In genomic region chr16:13112639-13113038, GRCh38 we compare ENCODE assay signal across 21 cellular contexts.
"Had no signal": no experiment of that assay in that cellular context is flagged by ENCODE, and none has a peak within 500 bp of the region (broad histone marks: within the 10 kb centered on the region; RNA-seq: fewer than 3 reads in every experiment).

No MANE protein-coding gene starts in this region.

- H3K27ac Mint-ChIP-seq: activated B cell treated with CpG ODN at 0.5 μM for 24 hours; activated CD8-positive, alpha-beta T cell treated with anti-CD3 and anti-CD28 coated beads for 36 hours; activated naive CD4-positive, alpha-beta T cell treated with anti-CD3 and anti-CD28 coated beads, Interleukin-2, amount 10 ng/mL, durations not matched to agents 7 days and 5 days; activated naive CD8-positive, alpha-beta T cell treated with anti-CD3 and anti-CD28 coated beads, Interleukin-2, amount 50 U/mL, for 24 hours; activated T-cell treated with anti-CD3 and anti-CD28 coated beads, Interleukin-2, amount 50 U/mL, for 24 hours; naive B cell; T-cell had no signal

- DNase-seq: activated B cell treated with CpG ODN at 0.5 μM for 24 hours; activated CD4-positive, alpha-beta T cell treated with anti-CD3 and anti-CD28 coated beads for 4 hours; activated CD8-positive, alpha-beta T cell treated with anti-CD3 and anti-CD28 coated beads for 36 hours; activated naive CD4-positive, alpha-beta T cell treated with anti-CD3 and anti-CD28 coated beads, Interleukin-2, amount 10 ng/mL, durations not matched to agents 7 days and 5 days; activated naive CD8-positive, alpha-beta T cell treated with anti-CD3 and anti-CD28 coated beads, Interleukin-2, amount 50 U/mL, for 24 hours; activated T-cell treated with anti-CD3 and anti-CD28 coated beads, Interleukin-2, amount 50 U/mL, for 24 hours; aorta; cerebellar nuclear complex; cortex of kidney; erythroblast; head of caudate nucleus; naive B cell; pancreas; sigmoid colon; stimulated activated CD8-positive, alpha-beta memory T cell treated with anti-CD3 and anti-CD28 coated beads, Interleukin-4, amount 100 ng/mL, for 48 hours; stimulated activated naive CD4-positive, alpha-beta T cell; T-cell; thyroid gland had no signal

- H3K9me3 Mint-ChIP-seq: activated T-cell treated with anti-CD3 and anti-CD28 coated beads, Interleukin-2, amount 50 U/mL, for 24 hours had no signal

- H3K27me3 ChIP-seq: breast epithelium, neutrophil, pancreas, sigmoid colon, thyroid gland had no signal

- H3K27ac ChIP-seq: neutrophil, pancreas, thyroid gland had no signal

- H3K27me3 Mint-ChIP-seq: activated B cell treated with CpG ODN at 0.5 μM for 24 hours; activated naive CD4-positive, alpha-beta T cell treated with anti-CD3 and anti-CD28 coated beads, Interleukin-2, amount 10 ng/mL, durations not matched to agents 7 days and 5 days; activated T-cell treated with anti-CD3 and anti-CD28 coated beads, Interleukin-2, amount 50 U/mL, for 24 hours had no signal

- H3K4me3 Mint-ChIP-seq: activated B cell treated with CpG ODN at 0.5 μM for 24 hours; activated CD8-positive, alpha-beta T cell treated with anti-CD3 and anti-CD28 coated beads for 36 hours; activated naive CD4-positive, alpha-beta T cell treated with anti-CD3 and anti-CD28 coated beads, Interleukin-2, amount 10 ng/mL, durations not matched to agents 7 days and 5 days; activated naive CD8-positive, alpha-beta T cell treated with anti-CD3 and anti-CD28 coated beads, Interleukin-2, amount 50 U/mL, for 24 hours; activated T-cell treated with anti-CD3 and anti-CD28 coated beads, Interleukin-2, amount 50 U/mL, for 24 hours; naive B cell; T-cell had no signal

- H3K4me1 ChIP-seq: breast epithelium, pancreas, sigmoid colon had no signal

- H3K4me3 ChIP-seq: breast epithelium, lung, pancreas, sigmoid colon, thyroid gland had no signal

- H3K36me3 ChIP-seq: breast epithelium, neutrophil, pancreas, sigmoid colon, thyroid gland had no signal

- H3K36me3 Mint-ChIP-seq: activated naive CD4-positive, alpha-beta T cell treated with anti-CD3 and anti-CD28 coated beads, Interleukin-2, amount 10 ng/mL, durations not matched to agents 7 days and 5 days; naive B cell; T-cell had no signal

- H3K9me3 ChIP-seq: breast epithelium, neutrophil, pancreas, sigmoid colon, thyroid gland had no signal

- H3K4me1 Mint-ChIP-seq: activated B cell treated with CpG ODN at 0.5 μM for 24 hours; activated naive CD4-positive, alpha-beta T cell treated with anti-CD3 and anti-CD28 coated beads, Interleukin-2, amount 10 ng/mL, durations not matched to agents 7 days and 5 days; activated naive CD8-positive, alpha-beta T cell treated with anti-CD3 and anti-CD28 coated beads, Interleukin-2, amount 50 U/mL, for 24 hours; naive B cell; T-cell had no signal
